In genomic region chr12:4816776-4817530, GRCh38 we compare ENCODE assay signal across 10 cellular contexts.
A peak's percentile ranks its signal among the peaks of the same experiment; 100 is the strongest.
DNase-seq lines count a peak whose midpoint lies in the region.
"Had no signal": no experiment of that assay in that cellular context is flagged by ENCODE, and none has a peak within 500 bp of the region (broad histone marks: within the 10 kb centered on the region; RNA-seq: fewer than 3 reads in every experiment).

No MANE protein-coding gene starts in this region.

- peaks cover 66% of the 10 kb centered on the region for H3K36me3 Mint-ChIP-seq in T-helper 2 cell treated with Interferon-gamma antibody and Interleukin-4, amounts not matched to agents 5 μg/mL and 100 μg/mL, for 36 hours (ENCODE audit: low read depth)
- H3K36me3 Mint-ChIP-seq: CD14-positive monocyte had no signal

- peak overlapping the region; percentile 49 for H3K27ac Mint-ChIP-seq in T-helper 2 cell treated with Interferon-gamma antibody and Interleukin-4, amounts not matched to agents 5 μg/mL and 100 μg/mL, for 36 hours

- H3K27me3 Mint-ChIP-seq in T-helper 2 cell treated with Interferon-gamma antibody and Interleukin-4, amounts not matched to agents 5 μg/mL and 100 μg/mL, for 36 hours (ENCODE audit: low read depth): no peaks in the 10 kb centered on the region

- no peak for DNase-seq in T-helper 2 cell treated with Interferon-gamma antibody and Interleukin-4, amounts not matched to agents 5 μg/mL and 100 μg/mL, for 36 hours (ENCODE audit: low spot score)
- no peak for DNase-seq in T-helper 2 cell
- peak; percentile 78 for DNase-seq in G401 (ENCODE audit: low spot score)
- DNase-seq in cerebellum (ENCODE audit: low spot score): peak; percentile 70
- no peak for DNase-seq in dedifferentiated amniotic fluid mesenchymal stem cell (ENCODE audit: extremely low spot score)
- no peak for DNase-seq in germinal center (ENCODE audit: low spot score)
- DNase-seq: EL, NCI-H526 treated with DMSO at 0.1 percent for 48 hours had no signal

- in situ Hi-C loops in G401 (cut with HindIII; ENCODE audit: low sequenced_read_pairs): no loop called here

- no peaks in the 10 kb centered on the region for H3K9me3 Mint-ChIP-seq in T-helper 2 cell treated with Interferon-gamma antibody and Interleukin-4, amounts not matched to agents 5 μg/mL and 100 μg/mL, for 36 hours

- H3K4me3 Mint-ChIP-seq in T-helper 2 cell treated with Interferon-gamma antibody and Interleukin-4, amounts not matched to agents 5 μg/mL and 100 μg/mL, for 36 hours: no peak overlapping the region
- H3K4me3 Mint-ChIP-seq: CD14-positive monocyte had no signal

- peaks cover 61% of the 10 kb centered on the region for H3K4me1 Mint-ChIP-seq in T-helper 2 cell treated with Interferon-gamma antibody and Interleukin-4, amounts not matched to agents 5 μg/mL and 100 μg/mL, for 36 hours (ENCODE audit: low read depth)

- H3K27ac ChIP-seq in temporal lobe (ENCODE audit: low read depth, low read length): peak overlapping the region; percentile 59

Comparison
In these comparisons a context has a peak if more than half of its experiments do, and no peak if none do; other contexts are left out.
1. DNase-seq: peak in G401 (single experiment) and cerebellum (single experiment); none in T-helper 2 cell treated with Interferon-gamma antibody and Interleukin-4, amounts not matched to agents 5 μg/mL and 100 μg/mL, for 36 hours (single experiment), T-helper 2 cell (0 of 5), dedifferentiated amniotic fluid mesenchymal stem cell (single experiment) and germinal center (single experiment).